8 cellular contexts compared by ENCODE assay signal in the genomic region with DNA sequence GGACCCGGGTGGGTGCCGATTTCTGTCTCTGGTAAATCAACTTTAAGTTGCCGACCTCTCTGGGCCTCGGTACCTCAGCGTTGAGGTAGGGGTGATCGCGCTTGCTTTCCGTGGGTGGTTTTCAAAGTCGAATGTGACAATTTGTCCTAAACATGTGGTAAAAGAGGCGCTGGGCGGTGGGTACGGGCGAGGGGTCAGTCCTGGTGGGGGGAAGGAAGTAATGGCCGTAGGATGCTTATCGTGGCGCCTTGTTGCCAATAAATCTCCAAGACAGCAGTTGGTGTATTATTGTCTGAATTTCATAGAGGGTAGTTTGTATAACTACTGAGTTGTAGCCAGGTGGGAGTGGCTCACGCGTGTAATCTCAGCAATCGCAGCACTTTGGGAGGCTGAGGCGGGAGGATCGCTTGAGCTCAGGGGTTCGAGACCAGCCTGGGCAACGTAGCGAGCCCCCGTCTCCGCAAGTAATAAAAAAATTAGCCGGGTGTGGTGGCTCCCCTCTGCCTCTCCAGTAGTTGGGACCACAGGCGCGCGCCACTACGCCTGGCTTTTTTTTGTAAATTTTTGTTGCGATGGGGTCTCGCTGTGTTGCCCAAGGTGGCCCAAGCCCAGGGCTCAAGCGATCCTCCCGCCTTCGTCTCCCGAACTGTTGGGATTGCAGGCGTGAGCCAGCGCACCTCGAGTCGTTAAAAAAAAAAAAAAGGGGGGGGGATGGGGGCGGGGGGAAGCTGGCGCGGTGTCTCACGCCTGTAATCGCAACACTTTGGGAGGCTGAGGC. TPM values are rescaled to one million over a fixed set of nuclear protein-coding genes. Genes with fewer than 3 reads are reported as not detected.
A peak's percentile ranks its signal among the peaks of the same experiment; 100 is the strongest.
DNase-seq lines count a peak whose midpoint lies in the region; ATAC-seq and TF ChIP-seq lines count a peak whose summit lies in the region.

No MANE protein-coding gene starts in this region.

- peaks cover 47% of the 10 kb centered on the region for H3K4me1 Mint-ChIP-seq in activated CD4-positive, alpha-beta T cell treated with anti-CD3 and anti-CD28 coated beads for 36 hours

- H3K9ac ChIP-seq in SU-DHL-6 (ENCODE audit: low read length), result peak overlapping the region; percentile 86

- POLR2A ChIA-PET in activated CD4-positive, alpha-beta T cell treated with anti-CD3 and anti-CD28 coated beads for 36 hours (lab: Charles Lee), result interaction anchor here (0.5 to 1.3 kb wide), 3 partner anchors 14 to 365 kb away, joined by 3 to 4 read pairs (median 3); no protein-coding TSS in a partner anchor

- no peaks in the 10 kb centered on the region for H3K9me2 ChIP-seq in SU-DHL-6 (replicated peaks; ENCODE audit: insufficient read depth, low read length)

- no peaks in the 10 kb centered on the region for H3K27me3 Mint-ChIP-seq in activated CD4-positive, alpha-beta T cell treated with anti-CD3 and anti-CD28 coated beads for 36 hours

- H3K4me2 ChIP-seq in SU-DHL-6 (ENCODE audit: low read depth, low read length, poor library complexity, severe bottlenecking), result peak overlapping the region; percentile 64

- H3K4me1 ChIP-seq in sigmoid colon, result peaks cover 0 to 41% (median 37%) of the 10 kb centered on the region in 4 donors

- 32% methylated on average over 46 of the region's 46 CpGs for WGBS in sigmoid colon, 2 donors

- H4K20me1 ChIP-seq in SU-DHL-6 (ENCODE audit: low read depth, low read length), result no peaks in the 10 kb centered on the region

- H3K27ac ChIP-seq in SU-DHL-6 (ENCODE audit: low read depth, low read length) (peak overlapping the region; percentile 20; the same call in 1 of the 2 replicates), sigmoid colon (peak overlapping the region; percentile 81 to 89 (median 85))

- ATAC-seq in activated CD4-positive, alpha-beta T cell treated with anti-CD3 and anti-CD28 coated beads for 36 hours, result no peak
- ATAC-seq in GM21576 (IDR thresholded peaks at IDR 0.05; ENCODE audit: unreplicated experiment), result no peak

- peaks cover 43% of the 10 kb centered on the region for H3K36me3 Mint-ChIP-seq in activated CD4-positive, alpha-beta T cell treated with anti-CD3 and anti-CD28 coated beads for 36 hours (ENCODE audit: low read depth)

- intact Hi-C loops in activated CD4-positive, alpha-beta T cell treated with anti-CD3 and anti-CD28 coated beads for 36 hours (cut with DNase I, micrococcal nuclease), result loop anchor here (1.0 to 5.0 kb wide), 12 partner anchors 17 to 855 kb away; a partner anchor contains a TSS
- intact Hi-C loops in sigmoid colon (cut with DNase I), result loop anchor here (2.0 to 5.0 kb wide), 2 partner anchors 35 to 162 kb away; a partner anchor contains a TSS

- no peak for TF ChIP-seq POLR2A in sigmoid colon (IDR thresholded peaks at IDR 0.05)

- H3K27ac Mint-ChIP-seq in activated CD4-positive, alpha-beta T cell treated with anti-CD3 and anti-CD28 coated beads for 36 hours, result peak overlapping the region; percentile 96

- CTCF ChIA-PET in activated CD4-positive, alpha-beta T cell treated with anti-CD3 and anti-CD28 coated beads for 36 hours (lab: Charles Lee), result interaction anchor here (1.5 kb wide), 1 partner anchor 14 kb away, joined by 3 read pairs; no protein-coding TSS in a partner anchor

- peak; percentile 27 for DNase-seq in activated CD4-positive, alpha-beta T cell treated with anti-CD3 and anti-CD28 coated beads for 36 hours
- no peak for DNase-seq in activated CD4-positive, alpha-beta T cell treated with anti-CD3 and anti-CD28 coated beads, Interleukin-2, amount 50 U/mL, for 1 hour
- no peak for DNase-seq in foreskin fibroblast
- no peak for DNase-seq in sigmoid colon
- no peak for DNase-seq in HuH-7.5 (ENCODE audit: low spot score)
- no peak for DNase-seq in NCI-H1436 (lab: John Stamatoyannopoulos, UW)

- H3K9me3 Mint-ChIP-seq in activated CD4-positive, alpha-beta T cell treated with anti-CD3 and anti-CD28 coated beads for 36 hours (ENCODE audit: low read depth), result no peaks in the 10 kb centered on the region

- H3K4me3 ChIP-seq in SU-DHL-6 (ENCODE audit: insufficient read depth, low read length, poor library complexity, severe bottlenecking), result peak overlapping the region; percentile 83
- peak overlapping the region; percentile 96 to 99 for H3K4me3 ChIP-seq in foreskin fibroblast (ENCODE audit: low read depth in 1 of 2, low read length in 2 of 2)
- peak overlapping the region; percentile 66 to 92 (median 81) for H3K4me3 ChIP-seq in sigmoid colon

- peak overlapping the region; percentile 90 for H2AFZ ChIP-seq in SU-DHL-6 (ENCODE audit: low read depth, low read length, severe bottlenecking)

- no peaks in the 10 kb centered on the region for H3K36me3 ChIP-seq in SU-DHL-6 (ENCODE audit: low read length)
- peaks cover 0 to 36% (median 18%) of the 10 kb centered on the region in 4 donors for H3K36me3 ChIP-seq in sigmoid colon

- no peak for TF ChIP-seq EP300 in sigmoid colon (IDR thresholded peaks at IDR 0.05)

- H3K27me3 ChIP-seq in SU-DHL-6 (ENCODE audit: low read length) (no peaks in the 10 kb centered on the region), sigmoid colon (no peaks in the 10 kb centered on the region)

- TF ChIP-seq CTCF in SU-DHL-6 (IDR thresholded peaks at IDR 0.05; ENCODE audit: insufficient read depth, low read length, poor library complexity, severe bottlenecking), result no peak
- no peak for TF ChIP-seq CTCF in foreskin fibroblast (IDR thresholded peaks at IDR 0.05; ENCODE audit: low read depth, low read length)
- no peak for TF ChIP-seq CTCF in sigmoid colon (IDR thresholded peaks at IDR 0.05)

- no peaks in the 10 kb centered on the region for H3F3A ChIP-seq in SU-DHL-6 (ENCODE audit: insufficient read depth)

- peaks cover 64% of the 10 kb centered on the region for H3K79me2 ChIP-seq in SU-DHL-6 (ENCODE audit: insufficient read depth, low read length)

- H3K9me3 ChIP-seq in SU-DHL-6 (ENCODE audit: insufficient read depth, low read length), result no peaks in the 10 kb centered on the region
- no peaks in the 10 kb centered on the region for H3K9me3 ChIP-seq in sigmoid colon

- peak overlapping the region; percentile 89 for H3K4me3 Mint-ChIP-seq in activated CD4-positive, alpha-beta T cell treated with anti-CD3 and anti-CD28 coated beads for 36 hours

RNA-seq across cellular contexts. Expression of a gene that starts 0.7 kb away (rescaled TPM):
- 10 to 100 TPM; 71.4 to 95.5 TPM for total RNA-seq in activated CD4-positive, alpha-beta T cell treated with anti-CD3 and anti-CD28 coated beads for 36 hours
- 10 to 100 TPM; 36.8 to 42.4 (median 39.0) TPM for total RNA-seq in sigmoid colon
- 10 to 100 TPM; 34.2 to 86.8 (median 36.0) TPM for polyA plus RNA-seq in sigmoid colon

RNA-seq across cellular contexts. Expression of a gene that starts 0.9 kb away (rescaled TPM):
- total RNA-seq in activated CD4-positive, alpha-beta T cell treated with anti-CD3 and anti-CD28 coated beads for 36 hours, result 1 to 10 TPM; 6.9 to 7.8 TPM
- 1 to 10 TPM; 3.3 to 7.6 (median 5.8) TPM for total RNA-seq in sigmoid colon
- polyA plus RNA-seq in sigmoid colon, result 1 to 10 TPM; 5.1 to 9.4 (median 6.6) TPM

RNA-seq across cellular contexts. Expression of a gene that starts 16.5 kb away (rescaled TPM):
- under 1 TPM; 0.35 to 0.39 TPM for total RNA-seq in activated CD4-positive, alpha-beta T cell treated with anti-CD3 and anti-CD28 coated beads for 36 hours
- 1 to 10 TPM; 1.6 to 8.7 (median 4.4) TPM for total RNA-seq in sigmoid colon
- 1 to 10 TPM in 1 of 3 donors, under 1 TPM in 1, not detected in 1; 0.60 to 1.0 TPM for polyA plus RNA-seq in sigmoid colon

RNA-seq across cellular contexts. Expression of a gene that starts 35.4 kb away (rescaled TPM):
- total RNA-seq in activated CD4-positive, alpha-beta T cell treated with anti-CD3 and anti-CD28 coated beads for 36 hours, result 10 to 100 TPM; 16.6 to 16.8 TPM
- 10 to 100 TPM; 16.1 to 24.6 (median 19.8) TPM for total RNA-seq in sigmoid colon
- 1 to 10 TPM; 1.8 to 5.7 (median 2.4) TPM for polyA plus RNA-seq in sigmoid colon

RNA-seq across cellular contexts. Expression of a gene that starts 54.5 kb away (rescaled TPM):
- total RNA-seq in activated CD4-positive, alpha-beta T cell treated with anti-CD3 and anti-CD28 coated beads for 36 hours, result 10 to 100 TPM; 14.4 to 17.8 TPM
- 10 to 100 TPM in 2 of 4 donors, 1 to 10 TPM in 2; 5.4 to 13.0 (median 9.2) TPM for total RNA-seq in sigmoid colon
- 10 to 100 TPM; 79.3 to 91.3 (median 81.7) TPM for polyA plus RNA-seq in sigmoid colon
